Comparison of ENCODE assay signal across 14 cellular contexts in the genomic region with DNA sequence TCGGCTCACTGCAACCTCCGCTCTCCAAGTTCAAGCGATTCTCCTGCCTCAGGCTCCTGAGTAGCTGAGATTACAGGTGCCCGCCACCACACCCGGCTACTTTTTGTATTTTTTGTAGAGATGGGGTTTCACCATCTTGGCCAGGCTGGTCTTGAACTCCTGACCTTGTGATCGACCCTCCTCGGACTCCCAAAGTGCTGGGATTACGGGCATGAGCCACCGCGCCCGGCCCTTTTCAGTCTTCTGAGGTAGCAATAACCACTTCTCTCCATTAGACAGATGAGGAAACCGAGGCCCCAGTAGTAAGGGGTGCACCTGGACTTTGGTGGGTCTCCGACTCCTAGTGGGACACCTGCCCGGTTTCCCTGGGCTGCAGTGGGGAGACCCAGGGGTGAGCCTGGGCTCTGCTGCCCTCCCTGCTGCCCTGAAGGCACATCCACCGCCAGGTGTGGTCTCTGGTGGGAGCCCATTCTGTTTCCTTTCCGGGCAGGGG. TPM values are rescaled to one million over a fixed set of nuclear protein-coding genes. Genes with fewer than 3 reads are reported as not detected.
A peak's percentile ranks its signal among the peaks of the same experiment; 100 is the strongest.
DNase-seq lines count a peak whose midpoint lies in the region; ATAC-seq, FAIRE-seq and TF ChIP-seq lines count a peak whose summit lies in the region.
"Not testable (repeated sequence)": the region's sequence is repeated elsewhere in the genome, so short reads cannot be mapped to it uniquely, and the experiment has no call there.
"Had no signal": no experiment of that assay in that cellular context is flagged by ENCODE, and none has a peak within 500 bp of the region (broad histone marks: within the 10 kb centered on the region; RNA-seq: fewer than 3 reads in every experiment).

No MANE protein-coding gene starts in this region.

- H3K4me1 ChIP-seq in CD8-positive, alpha-beta memory T cell (ENCODE audit: insufficient read depth, low read length) = peaks cover 23% of the 10 kb centered on the region
- H3K4me1 ChIP-seq in adipocyte (ENCODE audit: control insufficient read depth, insufficient read depth, low read length) = peaks cover 21% of the 10 kb centered on the region
- peaks cover 11% of the 10 kb centered on the region for H3K4me1 ChIP-seq in endothelial cell of umbilical vein (ENCODE audit: control insufficient read depth, extremely low read depth, insufficient read depth, low read length)
- peaks cover 0 to 33% of the 10 kb centered on the region in 2 donors for H3K4me1 ChIP-seq in right atrium auricular region
- peaks cover 35% of the 10 kb centered on the region for H3K4me1 ChIP-seq in vagina

- not testable (repeated sequence) for H3K27ac ChIP-seq in CD8-positive, alpha-beta memory T cell (ENCODE audit: low read depth, low read length); endothelial cell of umbilical vein (ENCODE audit: insufficient read depth, low read depth, low read length)
- peak overlapping the region; percentile 67; the same call in 1 of the 2 replicates for H3K27ac ChIP-seq in RWPE1
- H3K27ac ChIP-seq in right atrium auricular region = peak overlapping the region in 1 of 2 donors; percentile 48
- peak overlapping the region; percentile 76 for H3K27ac ChIP-seq in vagina

- not testable (repeated sequence) for BruUV-seq in endothelial cell of umbilical vein (replicated peaks; lab: Mats Ljungman, UMichigan)

- H3K27me3 Mint-ChIP-seq in CD8-positive, alpha-beta memory T cell = peaks cover 21 to 42% of the 10 kb centered on the region in 2 donors
- peaks cover 0 to 14% of the 10 kb centered on the region in 2 donors for H3K27me3 Mint-ChIP-seq in natural killer cell (ENCODE audit: low read depth in 2 of 2)

- CTCF ChIA-PET in CD8-positive, alpha-beta memory T cell (lab: Charles Lee) = not testable (repeated sequence)
- CTCF ChIA-PET in RWPE1 (lab: Yijun Ruan, JAX) = interaction anchor here (0.6 to 1.2 kb wide), 2 partner anchors 34 to 66 kb away, joined by 4 read pairs; no protein-coding TSS in a partner anchor
- CTCF ChIA-PET in endothelial cell of umbilical vein (lab: Charles Lee) = interaction anchor here (0.8 to 1.6 kb wide), 6 partner anchors 15 to 240 kb away, joined by 3 to 7 read pairs (median 5); no protein-coding TSS in a partner anchor

- not testable (repeated sequence) for H3K9me1 ChIP-seq in endothelial cell of umbilical vein (replicated peaks; ENCODE audit: control insufficient read depth, extremely low read depth, insufficient read depth, low read length)

- not testable (repeated sequence) for H4K20me1 ChIP-seq in endothelial cell of umbilical vein (replicated peaks; ENCODE audit: control insufficient read depth, extremely low read depth, insufficient read depth, low read length)

- intact Hi-C loops in endothelial cell of umbilical vein (cut with micrococcal nuclease) = loop anchor here (5.0 to 10.0 kb wide), 2 partner anchors 49 to 234 kb away; partner anchors contain the start of gene MRGPRG
- intact Hi-C loops in natural killer cell (cut with micrococcal nuclease) = loop anchor here (5.0 kb wide), 1 partner anchor 39 kb away; no protein-coding TSS in a partner anchor
- intact Hi-C loops in vagina (cut with DNase I) = not testable (repeated sequence)

- peak overlapping the region; percentile 69 for H3K9ac ChIP-seq in adipocyte (ENCODE audit: low read length)
- not testable (repeated sequence) for H3K9ac ChIP-seq in endothelial cell of umbilical vein (replicated peaks; ENCODE audit: extremely low read depth, insufficient read depth, low read length)

- not testable (repeated sequence) for FAIRE-seq in endothelial cell of umbilical vein (lab: Jason Lieb, UNC)

- H3K27me3 ChIP-seq in CD8-positive, alpha-beta memory T cell (ENCODE audit: insufficient read depth, low read length, poor library complexity, severe bottlenecking) = peaks cover 10% of the 10 kb centered on the region
- H3K27me3 ChIP-seq in adipocyte (replicated peaks; ENCODE audit: control insufficient read depth, insufficient read depth, low read length); endothelial cell of umbilical vein (ENCODE audit: control insufficient read depth in 2 of 2, insufficient read depth in 2 of 2, low read length in 2 of 2); right atrium auricular region; vagina: not testable (repeated sequence)

- H2AFZ ChIP-seq in endothelial cell of umbilical vein (ENCODE audit: low read depth, low read length) = peak overlapping the region; percentile 59

- not testable (repeated sequence) for H3K36me3 Mint-ChIP-seq in CD8-positive, alpha-beta memory T cell; natural killer cell

- not testable (repeated sequence) for H3K9me3 Mint-ChIP-seq in CD8-positive, alpha-beta memory T cell; natural killer cell

- H3K4me2 ChIP-seq in endothelial cell of umbilical vein (ENCODE audit: insufficient read depth, low read length) = peak overlapping the region; percentile 76

- peak overlapping the region; percentile 47 for H3K4me3 ChIP-seq in CD8-positive, alpha-beta memory T cell (ENCODE audit: low read length)
- H3K4me3 ChIP-seq in adipocyte (ENCODE audit: low read length) (peak overlapping the region; percentile 78), endothelial cell of umbilical vein (replicated peaks in 1 of 3; ENCODE audit: insufficient read depth in 1 of 3, low read depth in 1 of 3, low read length in 3 of 3) (peak overlapping the region in 1 of 3 experiments; percentile 24), right atrium auricular region (peak overlapping the region; percentile 32 to 41), skeletal muscle cell (ENCODE audit: low read depth, low read length) (peak overlapping the region; percentile 44), vagina (peak overlapping the region; percentile 37 to 49)

- POLR2A ChIA-PET in CD8-positive, alpha-beta memory T cell (lab: Charles Lee); endothelial cell of umbilical vein (lab: Charles Lee): not testable (repeated sequence)
- POLR2A ChIA-PET in RWPE1 (lab: Yijun Ruan, JAX; ENCODE audit: low non-redundant PET) = interaction anchor here (0.8 kb wide), 1 partner anchor 56 kb away, joined by 3 read pairs; no protein-coding TSS in a partner anchor

- DNase-seq in CD8-positive, alpha-beta memory T cell; RWPE1 (ENCODE audit: low spot score); adipocyte (ENCODE audit: low read depth); endothelial cell of umbilical vein (ENCODE audit: low read depth, low spot score); right atrium auricular region (ENCODE audit: low spot score); natural killer cell; skeletal muscle cell (ENCODE audit: low read depth); vagina (ENCODE audit: extremely low spot score in 2 of 2): not testable (repeated sequence)

- not testable (repeated sequence) for ATAC-seq in natural killer cell

- not testable (repeated sequence) for H3K9me3 ChIP-seq in CD8-positive, alpha-beta memory T cell (ENCODE audit: low read length); adipocyte (ENCODE audit: control insufficient read depth, low read length); endothelial cell of umbilical vein (replicated peaks; ENCODE audit: control insufficient read depth, insufficient read depth, low read length); right atrium auricular region; vagina

- not testable (repeated sequence) for TF ChIP-seq POLR2A in endothelial cell of umbilical vein (IDR thresholded peaks at IDR 0.05; ENCODE audit: low read depth, low read length); vagina (IDR thresholded peaks at IDR 0.05)

- peaks cover 13 to 18% (median 15%) of the 10 kb centered on the region in 3 donors for H3K4me1 Mint-ChIP-seq in CD8-positive, alpha-beta memory T cell
- H3K4me1 Mint-ChIP-seq in natural killer cell = peaks cover 13 to 24% of the 10 kb centered on the region in 2 donors

- dilution Hi-C loops in endothelial cell of umbilical vein (cut with MboI; ENCODE audit: extremely low pct_ligation_motif_present, low sequenced_read_pairs) = not testable (repeated sequence)

- peak overlapping the region in 5 of 7 donors; percentile 19 to 70 (median 28) for H3K4me3 Mint-ChIP-seq in CD8-positive, alpha-beta memory T cell
- peak overlapping the region; percentile 35 for H3K4me3 Mint-ChIP-seq in natural killer cell

- H3K36me3 ChIP-seq in CD8-positive, alpha-beta memory T cell (ENCODE audit: insufficient read depth, low read length); adipocyte (ENCODE audit: control insufficient read depth, insufficient read depth, low read length, severe bottlenecking); endothelial cell of umbilical vein (ENCODE audit: control insufficient read depth in 2 of 2, extremely low read depth in 1 of 2, insufficient read depth in 2 of 2, low read length in 2 of 2); right atrium auricular region; vagina: not testable (repeated sequence)

- TF ChIP-seq CTCF in RWPE1 (conservative IDR thresholded peaks at IDR 0.05; ENCODE audit: low read depth); endothelial cell of umbilical vein (IDR thresholded peaks at IDR 0.05; ENCODE audit: extremely low read depth in 1 of 2, insufficient read depth in 1 of 2, low read depth in 1 of 2, low read length in 2 of 2); right atrium auricular region (IDR thresholded peaks at IDR 0.05); natural killer cell (IDR thresholded peaks at IDR 0.05); vagina (IDR thresholded peaks at IDR 0.05): not testable (repeated sequence)

- not testable (repeated sequence) for H3K27ac Mint-ChIP-seq in CD8-positive, alpha-beta memory T cell; natural killer cell

- H3K79me2 ChIP-seq in endothelial cell of umbilical vein (ENCODE audit: control insufficient read depth, insufficient read depth, low read length) = not testable (repeated sequence)

RNA-seq across cellular contexts. Expression of gene OSBPL5, which starts 3.7 kb away (rescaled TPM):
- 1 to 10 TPM; 2.6 to 2.7 TPM for total RNA-seq in CD8-positive, alpha-beta memory T cell
- 8.5 TPM for polyA plus RNA-seq in CD8-positive, alpha-beta memory T cell
- total RNA-seq in endothelial cell of umbilical vein (30.2 and 37.7 TPM in 2 replicates), right atrium auricular region (10 to 100 TPM; 11.1 to 17.8 TPM), natural killer cell (100 to 1,000 TPM; 375 to 522 (median 377) TPM), vagina (88.4 TPM)
- 8.6 and 8.7 TPM in 2 replicates for polyA plus RNA-seq in endothelial cell of umbilical vein
- polyA plus RNA-seq in endothelial cell of umbilical vein (2011; cell fraction: cytosol; rRNA removed) = 5.1 and 7.4 TPM in 2 replicates
- 44.8 and 50.4 TPM in 2 replicates for polyA plus RNA-seq in endothelial cell of umbilical vein (2011; cell fraction: nucleus; rRNA removed)
- 12.2 and 21.7 TPM in 2 replicates for polyA plus RNA-seq in endothelial cell of umbilical vein (2012)
- 11.6 and 15.5 TPM in 2 replicates for polyA minus RNA-seq in endothelial cell of umbilical vein
- polyA minus RNA-seq in endothelial cell of umbilical vein (2011; cell fraction: cytosol; rRNA and poly(A)+ RNA removed) = 30.7 TPM
- polyA minus RNA-seq in endothelial cell of umbilical vein (2011; cell fraction: nucleus; rRNA and poly(A)+ RNA removed) = 29.0 and 47.7 TPM in 2 replicates
- total RNA-seq: activated B cell treated with CpG ODN at 0.5 μM for 24 hours had no signal

RNA-seq across cellular contexts. Expression of gene MRGPRG, which starts 49.8 kb away (rescaled TPM):
- total RNA-seq in CD8-positive, alpha-beta memory T cell = not detected
- polyA plus RNA-seq in CD8-positive, alpha-beta memory T cell = not detected
- not detected in 2 replicates for total RNA-seq in endothelial cell of umbilical vein
- polyA plus RNA-seq in endothelial cell of umbilical vein = not detected in 2 replicates
- polyA plus RNA-seq in endothelial cell of umbilical vein (2011; cell fraction: cytosol; rRNA removed) = not detected in 2 replicates
- polyA plus RNA-seq in endothelial cell of umbilical vein (2011; cell fraction: nucleus; rRNA removed) = not detected in 2 replicates
- not detected in 2 replicates for polyA plus RNA-seq in endothelial cell of umbilical vein (2012)
- polyA minus RNA-seq in endothelial cell of umbilical vein = not detected in 2 replicates
- polyA minus RNA-seq in endothelial cell of umbilical vein (2011; cell fraction: cytosol; rRNA and poly(A)+ RNA removed) = not detected
- polyA minus RNA-seq in endothelial cell of umbilical vein (2011; cell fraction: nucleus; rRNA and poly(A)+ RNA removed) = not detected in 2 replicates
- total RNA-seq in right atrium auricular region = not detected
- total RNA-seq in natural killer cell = not detected
- total RNA-seq in vagina = not detected
- total RNA-seq: activated B cell treated with CpG ODN at 0.5 μM for 24 hours; foreskin keratinocyte; liver; SJCRH30; T-helper 2 cell treated with Interferon-gamma antibody and Interleukin-4, amounts not matched to agents 100 ng/mL and 5 ng/mL, for 36 hours had no signal
- polyA plus RNA-seq: adipose tissue, foreskin keratinocyte, liver had no signal
